ENCODE assay signal across 8 cellular contexts in the genomic region with DNA sequence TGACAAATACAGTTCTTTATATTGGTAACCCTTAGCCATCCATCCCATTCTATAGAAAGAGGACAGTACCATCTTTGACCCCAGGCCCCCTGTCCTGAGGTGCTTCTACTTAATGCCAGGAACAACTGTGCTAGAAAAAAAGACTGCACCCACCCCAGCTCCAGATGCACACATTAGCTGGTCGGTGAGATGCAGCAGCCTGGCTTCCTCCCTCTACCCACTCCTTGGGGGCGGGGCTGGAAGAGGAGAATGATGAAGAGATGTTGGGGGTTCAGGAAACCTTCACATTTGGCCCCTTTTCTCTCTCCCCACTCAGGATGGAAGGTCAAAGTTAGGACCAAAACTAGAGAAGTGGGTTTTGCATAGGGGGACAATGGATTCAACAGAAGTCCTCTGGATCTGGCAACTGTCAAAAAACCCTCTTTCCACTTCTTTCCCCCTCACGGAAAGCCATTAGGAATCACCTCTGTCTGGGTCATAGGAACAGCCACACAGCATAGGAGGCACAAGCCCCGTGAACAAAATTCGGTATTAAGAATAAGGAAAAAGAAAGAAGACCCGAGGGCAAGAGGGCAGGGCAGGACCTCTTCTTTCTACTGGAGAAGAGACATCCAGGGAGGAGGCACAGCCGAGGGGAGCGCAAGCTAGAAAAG. TPM values are rescaled to one million over a fixed set of nuclear protein-coding genes. Genes with fewer than 3 reads are reported as not detected.
DNase-seq lines count a peak whose midpoint lies in the region; ATAC-seq and TF ChIP-seq lines count a peak whose summit lies in the region.

No MANE protein-coding gene starts in this region.

- peaks cover 14% of the 10 kb centered on the region for H3K4me1 ChIP-seq in RWPE2 (ENCODE audit: insufficient read depth, poor library complexity, severe bottlenecking)

- no peak overlapping the region for H3K27ac ChIP-seq in RWPE2 (ENCODE audit: poor library complexity, severe bottlenecking)

- no peaks in the 10 kb centered on the region for H3K36me3 ChIP-seq in RWPE2 (ENCODE audit: low read depth)

- DNase-seq in RWPE2 (ENCODE audit: low spot score) (no peak), epithelial cell of proximal tubule (ENCODE audit: low read depth) (no peak), retina (peak; percentile 16), HK-2 (ENCODE audit: unreplicated experiment) (no peak), kidney tubule cell (ENCODE audit: low spot score) (no peak)
- DNase-seq in NK-92 treated with Interleukin-12 subunit alpha and Interleukin-12 subunit beta, amount 100 ng/mL, for 24 hours (lab: John Stamatoyannopoulos, UW), result no peak

- peak; percentile 12 for ATAC-seq in GM21723 (IDR thresholded peaks at IDR 0.05; ENCODE audit: unreplicated experiment)
- ATAC-seq in RWPE2 (ENCODE audit: low read depth), result no peak
- ATAC-seq in GM19452 (IDR thresholded peaks at IDR 0.05; ENCODE audit: unreplicated experiment), result no peak

- H3K4me3 ChIP-seq in RWPE2 (ENCODE audit: severe bottlenecking) (peak overlapping the region; percentile 27), epithelial cell of proximal tubule (ENCODE audit: low read depth, low read length) (peak overlapping the region; percentile 49)

- no peaks in the 10 kb centered on the region for H3K9me3 ChIP-seq in RWPE2 (ENCODE audit: severe bottlenecking)

- no peak for TF ChIP-seq CTCF in RWPE2 (IDR thresholded peaks at IDR 0.05; ENCODE audit: poor library complexity, severe bottlenecking)
- TF ChIP-seq CTCF in epithelial cell of proximal tubule (conservative IDR thresholded peaks at IDR 0.05; ENCODE audit: low read depth, low read length), result no peak

- peaks cover 23% of the 10 kb centered on the region for H3K27me3 ChIP-seq in RWPE2 (ENCODE audit: insufficient read depth, poor library complexity, severe bottlenecking)

RNA-seq across cellular contexts. Expression of gene NRIP3, which starts 0.8 kb away (rescaled TPM):
- 14.5 and 22.8 TPM in 2 replicates for total RNA-seq in epithelial cell of proximal tubule

RNA-seq across cellular contexts. Expression of gene TMEM9B, which starts 38.8 kb away (rescaled TPM):
- 29.7 and 30.3 TPM in 2 replicates for total RNA-seq in epithelial cell of proximal tubule
